Comparison of ENCODE assay signal across 18 cellular contexts in genomic region chr22:17957683-17958082, GRCh38.
"Had no signal": no experiment of that assay in that cellular context is flagged by ENCODE, and none has a peak within 500 bp of the region (broad histone marks: within the 10 kb centered on the region; RNA-seq: fewer than 3 reads in every experiment).

No MANE protein-coding gene starts in this region.

- ATAC-seq: activated naive CD8-positive, alpha-beta T cell treated with anti-CD3 and anti-CD28 coated beads, Interleukin-2, amount 50 U/mL, for 24 hours; gastroesophageal sphincter; left lobe of liver; right lobe of liver; T-cell had no signal

- H3K36me3 ChIP-seq: breast epithelium, esophagus squamous epithelium, gastroesophageal sphincter, right lobe of liver had no signal

- H3K27ac ChIP-seq: breast epithelium, esophagus squamous epithelium, gastroesophageal sphincter, right lobe of liver had no signal

- H3K4me3 ChIP-seq: breast epithelium, esophagus squamous epithelium, gastroesophageal sphincter, right lobe of liver had no signal

- H3K27me3 ChIP-seq: breast epithelium, esophagus squamous epithelium, gastroesophageal sphincter, right lobe of liver had no signal

- DNase-seq: activated CD4-positive, alpha-beta T cell treated with anti-CD3 and anti-CD28 coated beads, Interleukin-2, amount 10 ng/mL, durations not matched to agents 7 days and 5 days; activated naive CD4-positive, alpha-beta T cell treated with Interleukin-2 at 50 U/mL for 16 hours; activated naive CD8-positive, alpha-beta T cell treated with anti-CD3 and anti-CD28 coated beads, Interleukin-2, amount 50 U/mL, for 24 hours; aorta; cerebellar nuclear complex; effector CD8-positive, alpha-beta T cell; esophagus squamous epithelium; islet precursor cell; mesenchymal stem cell; nephron progenitor cell; stimulated activated CD4-positive, alpha-beta T cell treated with anti-CD3 and anti-CD28 coated beads, Interleukin-12 subunit alpha, Interleukin-12 subunit beta, amount 100 ng/mL, for 4 hours; stimulated activated CD4-positive, alpha-beta T cell treated with anti-CD3 and anti-CD28 coated beads, Interleukin-2, amount 100 ng/mL, for 24 hours; T-helper 9 cell had no signal

- H3K9me3 ChIP-seq: breast epithelium, esophagus squamous epithelium, gastroesophageal sphincter, right lobe of liver had no signal

- H3K4me1 ChIP-seq: breast epithelium had no signal
